Comparison of ENCODE assay signal across 23 cellular contexts in genomic region chr7:107975394-107976013, GRCh38. TPM values are rescaled to one million over a fixed set of nuclear protein-coding genes. Genes with fewer than 3 reads are reported as not detected.
DNase-seq lines count a peak whose midpoint lies in the region; ATAC-seq and TF ChIP-seq lines count a peak whose summit lies in the region.
"Had no signal": no experiment of that assay in that cellular context is flagged by ENCODE, and none has a peak within 500 bp of the region (broad histone marks: within the 10 kb centered on the region; RNA-seq: fewer than 3 reads in every experiment).

No MANE protein-coding gene starts in this region.

- POLR2A ChIA-PET in WTC11 (lab: Charles Lee): no interaction called here
- POLR2A ChIA-PET in activated CD4-positive, alpha-beta T cell treated with anti-CD3 and anti-CD28 coated beads, Interleukin-2, amount 10 ng/mL, durations not matched to agents 7 days and 5 days (lab: Charles Lee): no interaction called here

- no peaks in the 10 kb centered on the region for H3K79me1 ChIP-seq in H9 (ENCODE audit: insufficient read depth, low read depth, low read length, poor library complexity, severe bottlenecking)

- no peak overlapping the region; a peak in 1 of 5 replicates for H3K4me3 Mint-ChIP-seq in H9
- H3K4me3 Mint-ChIP-seq in WTC11: no peak overlapping the region
- no peak overlapping the region for H3K4me3 Mint-ChIP-seq in mesothelial cell of epicardium
- H3K4me3 Mint-ChIP-seq in activated CD4-positive, alpha-beta T cell treated with anti-CD3 and anti-CD28 coated beads, Interleukin-2, amount 10 ng/mL, durations not matched to agents 7 days and 5 days: no peak overlapping the region
- H3K4me3 Mint-ChIP-seq: CD4-positive, alpha-beta T cell had no signal

- no peaks in the 10 kb centered on the region for H3K9me3 ChIP-seq in H9 (ENCODE audit: control insufficient read depth, low read depth, low read length)
- H3K9me3 ChIP-seq in psoas muscle: no peaks in the 10 kb centered on the region
- H3K9me3 ChIP-seq: BLaER1 had no signal

- peaks cover 0 to 27% of the 10 kb centered on the region in 2 donors for H3K36me3 ChIP-seq in psoas muscle (ENCODE audit: insufficient read depth in 1 of 2, low read depth in 1 of 2)
- H3K36me3 ChIP-seq: BLaER1 had no signal

- no peaks in the 10 kb centered on the region for H3K23me2 ChIP-seq in H9 (ENCODE audit: insufficient read length, low read depth, low read length, poor library complexity, severe bottlenecking)

- DNase-seq in H9 (no peak), WTC11 (ENCODE audit: low spot score) (no peak), mesothelial cell of epicardium (ENCODE audit: low spot score in 2 of 2, unreplicated experiment in 2 of 2) (no peak), psoas muscle (no peak), kidney tubule cell (ENCODE audit: low spot score) (no peak), Kasumi-1 (lab: John Stamatoyannopoulos, UW) (no peak)
- no peak for DNase-seq in activated CD4-positive, alpha-beta T cell treated with anti-CD3 and anti-CD28 coated beads, Interleukin-2, amount 10 ng/mL, durations not matched to agents 7 days and 5 days
- DNase-seq: CD4-positive, alpha-beta T cell; COR-L47; DMS 273 treated with DMSO at 0.1 percent for 48 hours; DMS79 treated with DMSO at 0.1 percent for 48 hours; GM23248; MM.1S; NCI-H1048; NCI-H1417 treated with DMSO at 0.1 percent for 48 hours; NCI-H187; NCI-H2107; NCI-H446 treated with DMSO at 0.1 percent for 48 hours; NCI-H526 treated with DMSO at 0.1 percent for 48 hours; SHP77 treated with DMSO at 0.1 percent for 48 hours had no signal

- H2BK20ac ChIP-seq in H9 (ENCODE audit: low read depth, low read length, poor library complexity, severe bottlenecking): no peak overlapping the region

- no peaks in the 10 kb centered on the region for H3K27me3 Mint-ChIP-seq in H9 (ENCODE audit: low read depth)
- no peaks in the 10 kb centered on the region for H3K27me3 Mint-ChIP-seq in WTC11 (ENCODE audit: low read depth)
- H3K27me3 Mint-ChIP-seq in mesothelial cell of epicardium (ENCODE audit: low read depth): no peaks in the 10 kb centered on the region
- no peaks in the 10 kb centered on the region for H3K27me3 Mint-ChIP-seq in activated CD4-positive, alpha-beta T cell treated with anti-CD3 and anti-CD28 coated beads, Interleukin-2, amount 10 ng/mL, durations not matched to agents 7 days and 5 days
- H3K27me3 Mint-ChIP-seq: CD4-positive, alpha-beta T cell had no signal

- no peak overlapping the region for H2BK15ac ChIP-seq in H9 (ENCODE audit: low read depth, low read length)

- no peak overlapping the region for H3K14ac ChIP-seq in H9 (ENCODE audit: insufficient read depth, low read length)

- H3K4me3 ChIP-seq in psoas muscle: no peak overlapping the region
- H3K4me3 ChIP-seq: BLaER1, GM23248, SK-N-MC had no signal

- no peak overlapping the region for H2AFZ ChIP-seq in H9 (ENCODE audit: low read length)
- H2AFZ ChIP-seq: GM23248 had no signal

- H3K27me3 ChIP-seq in H9 (ENCODE audit: insufficient read depth, low read length) (no peaks in the 10 kb centered on the region), psoas muscle (ENCODE audit: insufficient read depth in 3 of 3, low read length in 2 of 3) (peaks cover 0 to 5% (median 4%) of the 10 kb centered on the region in 3 donors)
- H3K27me3 ChIP-seq: BLaER1 had no signal

- no peak overlapping the region for H2BK12ac ChIP-seq in H9 (ENCODE audit: insufficient read length, low read depth, low read length)

- no peak overlapping the region for H4K8ac ChIP-seq in H9 (replicated peaks; ENCODE audit: insufficient read length, low read depth, low read length)

- CTCF ChIA-PET in WTC11 (lab: Charles Lee): interaction anchor here (0.7 to 1.1 kb wide), 2 partner anchors 41 to 170 kb away, joined by 3 to 4 read pairs; no protein-coding TSS in a partner anchor
- CTCF ChIA-PET in activated CD4-positive, alpha-beta T cell treated with anti-CD3 and anti-CD28 coated beads, Interleukin-2, amount 10 ng/mL, durations not matched to agents 7 days and 5 days (lab: Charles Lee): no interaction called here

- H4K20me1 ChIP-seq in H9 (ENCODE audit: control insufficient read depth, insufficient read depth, insufficient read length): no peaks in the 10 kb centered on the region
- H4K20me1 ChIP-seq: BLaER1 had no signal

- H3K4me1 Mint-ChIP-seq in H9 (peaks cover 29 to 33% of the 10 kb centered on the region in 2 experiments), WTC11 (peaks cover 26% of the 10 kb centered on the region), mesothelial cell of epicardium (peaks cover 41% of the 10 kb centered on the region)
- H3K4me1 Mint-ChIP-seq in activated CD4-positive, alpha-beta T cell treated with anti-CD3 and anti-CD28 coated beads, Interleukin-2, amount 10 ng/mL, durations not matched to agents 7 days and 5 days: no peaks in the 10 kb centered on the region

- H3K36me3 Mint-ChIP-seq in H9 (ENCODE audit: insufficient read depth in 1 of 3, low read depth in 3 of 3) (peaks cover 21 to 76% (median 56%) of the 10 kb centered on the region in 3 experiments; a peak in 6 of 7 replicates), WTC11 (peaks cover 67% of the 10 kb centered on the region), mesothelial cell of epicardium (peaks cover 50% of the 10 kb centered on the region)
- H3K36me3 Mint-ChIP-seq in activated CD4-positive, alpha-beta T cell treated with anti-CD3 and anti-CD28 coated beads, Interleukin-2, amount 10 ng/mL, durations not matched to agents 7 days and 5 days (ENCODE audit: low read depth): no peaks in the 10 kb centered on the region

- H3T11ph ChIP-seq in H9 (ENCODE audit: low read length): no peak overlapping the region

- no peak overlapping the region for H4K91ac ChIP-seq in H9 (ENCODE audit: insufficient read length, low read depth, low read length)

- H3K79me2 ChIP-seq in H9 (ENCODE audit: insufficient read depth, low read length): no peaks in the 10 kb centered on the region

- no peak overlapping the region for H3K9ac ChIP-seq in H9 (ENCODE audit: extremely low read depth, insufficient read length, low read length)
- H3K9ac ChIP-seq: BLaER1, GM23248 had no signal

- H2BK5ac ChIP-seq in H9 (ENCODE audit: insufficient read length, low read length): no peak overlapping the region

- no peaks in the 10 kb centered on the region for H3K9me3 Mint-ChIP-seq in H9
- H3K9me3 Mint-ChIP-seq in WTC11: no peaks in the 10 kb centered on the region
- H3K9me3 Mint-ChIP-seq in mesothelial cell of epicardium: no peaks in the 10 kb centered on the region
- H3K9me3 Mint-ChIP-seq in activated CD4-positive, alpha-beta T cell treated with anti-CD3 and anti-CD28 coated beads, Interleukin-2, amount 10 ng/mL, durations not matched to agents 7 days and 5 days: no peaks in the 10 kb centered on the region
- H3K9me3 Mint-ChIP-seq: CD4-positive, alpha-beta T cell had no signal

- no peak overlapping the region for H3K4me2 ChIP-seq in H9 (ENCODE audit: insufficient read depth, insufficient read length, low read length)
- H3K4me2 ChIP-seq: BLaER1 had no signal

- no peak overlapping the region for H2AK5ac ChIP-seq in H9 (ENCODE audit: insufficient read length, low read length)

- no peak overlapping the region for H2BK120ac ChIP-seq in H9 (ENCODE audit: low read depth, low read length, poor library complexity, severe bottlenecking)

- no CpG with 5 or more reads among the region's 13 CpGs for whole genome bisulfite sequencing in H9 (ENCODE audit: extremely low coverage, insufficient read length, low lambda C conversion rate)
- WGBS in psoas muscle, 3 donors: 88 to 90% (median 90%) methylated on average over 13 of the region's 13 CpGs

- no peak overlapping the region for H3K23ac ChIP-seq in H9 (ENCODE audit: insufficient read length, low read depth, low read length)

- H3K27ac ChIP-seq in H9 (ENCODE audit: insufficient read length, low read depth, low read length): no peak overlapping the region
- peak overlapping the region; percentile 21 for H3K27ac ChIP-seq in psoas muscle
- H3K27ac ChIP-seq: BLaER1, GM23248 had no signal

- H3K4me1 ChIP-seq in H9 (ENCODE audit: insufficient read depth, low read length): peaks cover 9% of the 10 kb centered on the region; the same call in 1 of the 2 replicates
- H3K4me1 ChIP-seq in psoas muscle: peaks cover 4% of the 10 kb centered on the region
- H3K4me1 ChIP-seq: BLaER1 had no signal

- no peak for ATAC-seq in WTC11
- ATAC-seq in psoas muscle: no peak
- no peak for ATAC-seq in GM21423 (IDR thresholded peaks at IDR 0.05; ENCODE audit: unreplicated experiment)

- H4K5ac ChIP-seq in H9 (ENCODE audit: insufficient read length, low read depth, low read length): no peak overlapping the region

- H3K56ac ChIP-seq in H9 (ENCODE audit: insufficient read length, low read depth, low read length): no peak overlapping the region

- TF ChIP-seq CTCF in H9 (conservative IDR thresholded peaks at IDR 0.05) (no peak), WTC11 (IDR thresholded peaks at IDR 0.05) (no peak), mesothelial cell of epicardium (IDR thresholded peaks at IDR 0.05; ENCODE audit: unreplicated experiment) (no peak), psoas muscle (IDR thresholded peaks at IDR 0.05) (no peak)

- no peak overlapping the region for H3K18ac ChIP-seq in H9 (ENCODE audit: insufficient read length, low read depth, low read length)

- H3K4ac ChIP-seq in H9 (ENCODE audit: low read depth, low read length): no peak overlapping the region

- intact Hi-C loops in psoas muscle (cut with DNase I): no loop called here

- H3K27ac Mint-ChIP-seq in H9 (peak overlapping the region in 2 of 3 experiments; percentile 64 to 74; a peak in 5 of 7 replicates), WTC11 (peak overlapping the region; percentile 90), mesothelial cell of epicardium (peak overlapping the region; percentile 11)
- no peak overlapping the region for H3K27ac Mint-ChIP-seq in activated CD4-positive, alpha-beta T cell treated with anti-CD3 and anti-CD28 coated beads, Interleukin-2, amount 10 ng/mL, durations not matched to agents 7 days and 5 days
- H3K27ac Mint-ChIP-seq: CD4-positive, alpha-beta T cell had no signal

TF ChIP-seq in WTC11, 78 proteins besides CTCF, POLR2A, EP300 and RAD21 (continues in another document):
- TF ChIP-seq CREM (CRISPR knock-in tag; IDR thresholded peaks at IDR 0.05): no peak

RNA-seq across cellular contexts. Expression of gene LAMB1, which starts 27.5 kb away (rescaled TPM):
- 75.8 and 78.9 TPM in 2 replicates for total RNA-seq in H9 (2021)
- 77.8 to 101 TPM (median 78.4 TPM) in 3 replicates for total RNA-seq in WTC11 (2021)
- total RNA-seq in mesothelial cell of epicardium: 556 to 593 TPM (median 584 TPM) in 3 replicates
- total RNA-seq in psoas muscle: 10 to 100 TPM; 23.7 to 43.6 (median 26.4) TPM
- 10 to 100 TPM; 17.0 to 45.9 (median 25.8) TPM for polyA plus RNA-seq in psoas muscle
- total RNA-seq in activated CD4-positive, alpha-beta T cell treated with anti-CD3 and anti-CD28 coated beads, Interleukin-2, amount 10 ng/mL, durations not matched to agents 7 days and 5 days: not detected
- total RNA-seq: CD4-positive, alpha-beta T cell had no signal

Comparison
In these comparisons a context has a peak if more than half of its experiments do, and no peak if none do; other contexts are left out.
1. RNA of gene LAMB1, which starts 27.5 kb away (total RNA-seq): 556 to 593 TPM in mesothelial cell of epicardium, 77.8 to 101 TPM in WTC11, 75.8 to 78.9 TPM in H9 and 23.7 to 43.6 TPM in psoas muscle; not detected in activated CD4-positive, alpha-beta T cell treated with anti-CD3 and anti-CD28 coated beads, Interleukin-2, amount 10 ng/mL, durations not matched to agents 7 days and 5 days; every median in the first group is over 10 times any median in the second.